25 cellular contexts compared by ENCODE assay signal in the genomic region with DNA sequence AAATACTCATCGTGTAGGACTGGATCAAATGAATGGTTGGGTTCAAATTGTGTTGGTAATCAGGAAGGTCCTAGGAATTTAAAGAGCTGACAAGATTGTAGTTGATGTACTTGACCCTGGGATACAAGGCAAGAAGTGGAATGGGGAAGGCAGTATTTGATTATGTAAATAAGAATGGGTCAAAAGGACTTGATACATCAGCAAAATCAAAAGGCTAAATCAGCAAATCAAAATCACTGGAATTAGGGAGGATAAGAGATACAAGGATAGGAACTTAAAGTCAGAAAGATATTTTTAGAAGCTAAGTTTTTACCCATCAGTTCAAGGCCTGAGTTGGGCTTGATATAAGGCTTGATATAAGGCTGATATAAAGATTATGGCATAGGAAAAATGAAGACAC.
"Had no signal": no experiment of that assay in that cellular context is flagged by ENCODE, and none has a peak within 500 bp of the region (broad histone marks: within the 10 kb centered on the region; RNA-seq: fewer than 3 reads in every experiment).

No MANE protein-coding gene starts in this region.

- H3K9me3 ChIP-seq: esophagus muscularis mucosa, gastroesophageal sphincter, heart left ventricle, left lung, lower lobe of right lung, mucosa of descending colon had no signal

- H3K4me2 ChIP-seq: hepatocyte had no signal

- H3K4me1 Mint-ChIP-seq: immature natural killer cell had no signal

- H3K4me3 ChIP-seq: coronary artery, dorsolateral prefrontal cortex, esophagus muscularis mucosa, gastroesophageal sphincter, heart left ventricle, hepatocyte, left lung, lower lobe of right lung, mucosa of descending colon had no signal

- ATAC-seq: foreskin keratinocyte, gastroesophageal sphincter, heart left ventricle, left lung, left ventricle myocardium superior, lower lobe of right lung, mucosa of descending colon had no signal

- DNase-seq: dermis blood vessel endothelial cell; dorsolateral prefrontal cortex; effector CD4-positive, alpha-beta T cell; effector memory CD4-positive, alpha-beta T cell; foreskin keratinocyte; heart left ventricle; hypothalamus; immature natural killer cell; islet precursor cell; kidney; kidney glomerular epithelial cell; left lung; left ventricle myocardium superior; lower lobe of right lung; mesenchymal stem cell; mucosa of descending colon; naive B cell had no signal

- H3K27me3 ChIP-seq: dorsolateral prefrontal cortex, esophagus muscularis mucosa, foreskin keratinocyte, gastroesophageal sphincter, heart left ventricle, hepatocyte, left lung had no signal

- H3K4me1 ChIP-seq: foreskin keratinocyte, left lung, lower lobe of right lung had no signal

- H3K27ac Mint-ChIP-seq: immature natural killer cell, mesothelial cell of epicardium had no signal

- H3K27me3 Mint-ChIP-seq: naive B cell had no signal

- FAIRE-seq: colon, endothelial cell of umbilical vein, frontal cortex, kidney had no signal

- H3K4me3 Mint-ChIP-seq: immature natural killer cell, mesothelial cell of epicardium, naive B cell had no signal

- H3K9me3 Mint-ChIP-seq: immature natural killer cell, mesothelial cell of epicardium, naive B cell had no signal

- H3K27ac ChIP-seq: coronary artery, dorsolateral prefrontal cortex, esophagus muscularis mucosa, foreskin keratinocyte, gastroesophageal sphincter, heart left ventricle, left lung, lower lobe of right lung had no signal

- H2AFZ ChIP-seq: hepatocyte had no signal
